Comparison of ENCODE assay signal across 27 cellular contexts in genomic region chr5:124456244-124456643, GRCh38.
"Had no signal": no experiment of that assay in that cellular context is flagged by ENCODE, and none has a peak within 500 bp of the region (broad histone marks: within the 10 kb centered on the region; RNA-seq: fewer than 3 reads in every experiment).

No MANE protein-coding gene starts in this region.

- H3K4me1 Mint-ChIP-seq: T-helper 17 cell had no signal

- H3K4me1 ChIP-seq: pancreas, psoas muscle, uterus had no signal

- H3K9me3 Mint-ChIP-seq: activated T-helper 2 cell treated with anti-CD3 and anti-CD28 coated beads, Interferon-gamma antibody, Interleukin-2, Interleukin-4, amounts not matched to agents 10 μg/mL and 5 μg/mL and 100 μg/mL, durations not matched to agents 14 hours and 24 hours and 36 hours had no signal

- H3K27ac ChIP-seq: gastroesophageal sphincter, heart left ventricle, pancreas, psoas muscle, right atrium auricular region, uterus had no signal

- H3K4me3 Mint-ChIP-seq: activated B cell treated with CpG ODN at 0.5 μM for 24 hours; activated CD4-positive, alpha-beta T cell treated with anti-CD3 and anti-CD28 coated beads for 36 hours; activated naive CD8-positive, alpha-beta T cell treated with anti-CD3 and anti-CD28 coated beads for 36 hours; activated T-cell treated with anti-CD3 and anti-CD28 coated beads, Interleukin-2, amount 50 U/mL, for 4 hours; dendritic cell treated with granulocyte-macrophage colony-stimulating factor and Interleukin-4, amounts not matched to agents 40 ng/mL and 50 ng/mL, for 4 days; memory B cell; nephron progenitor cell; stimulated activated naive B cell treated with anti-CD40 and anti-IgM and Interleukin-4, amounts not matched to agents 10 μg/mL and 1 μg/mL and 100 μg/mL, for 72 hours; T-helper 17 cell had no signal

- H3K9me3 ChIP-seq: pancreas, psoas muscle, right atrium auricular region, uterus had no signal

- H3K27me3 ChIP-seq: gastroesophageal sphincter, heart left ventricle, pancreas, right atrium auricular region, uterus had no signal

- H3K36me3 Mint-ChIP-seq: activated naive CD8-positive, alpha-beta T cell treated with anti-CD3 and anti-CD28 coated beads for 36 hours had no signal

- H3K36me3 ChIP-seq: gastroesophageal sphincter, heart left ventricle, pancreas, right atrium auricular region, uterus had no signal

- DNase-seq: activated B cell treated with CpG ODN at 0.5 μM for 24 hours; activated CD4-positive, alpha-beta T cell treated with anti-CD3 and anti-CD28 coated beads for 36 hours; activated CD4-positive, alpha-beta T cell treated with anti-CD3 and anti-CD28 coated beads, Interleukin-2, amount 50 U/mL, for 48 hours; activated CD8-positive, alpha-beta memory T cell treated with anti-CD3 and anti-CD28 coated beads, Interleukin-2, amount 50 U/mL, for 48 hours; activated naive CD4-positive, alpha-beta T cell treated with Interleukin-2 at 50 U/mL for 16 hours; activated naive CD8-positive, alpha-beta T cell treated with anti-CD3 and anti-CD28 coated beads for 36 hours; activated T-cell treated with anti-CD3 and anti-CD28 coated beads, Interleukin-2, amount 50 U/mL, for 4 hours; amniotic stem cell; cerebellar nuclear complex; effector CD4-positive, alpha-beta T cell; heart left ventricle; left colon; nephron progenitor cell; pancreas; psoas muscle; stimulated activated CD4-positive, alpha-beta T cell treated with anti-CD3 and anti-CD28 coated beads, Interleukin-2, amount 100 ng/mL, for 24 hours; stimulated activated naive B cell treated with anti-CD40 and anti-IgM and Interleukin-4, amounts not matched to agents 10 μg/mL and 1 μg/mL and 100 μg/mL, for 72 hours; T-helper 17 cell; uterus had no signal

- FAIRE-seq: bronchial epithelial cell, endometrium, keratinocyte, pancreas had no signal

- H3K27ac Mint-ChIP-seq: activated B cell treated with CpG ODN at 0.5 μM for 24 hours; activated CD4-positive, alpha-beta T cell treated with anti-CD3 and anti-CD28 coated beads for 36 hours; activated naive CD8-positive, alpha-beta T cell treated with anti-CD3 and anti-CD28 coated beads for 36 hours; activated T-helper 2 cell treated with anti-CD3 and anti-CD28 coated beads, Interferon-gamma antibody, Interleukin-2, Interleukin-4, amounts not matched to agents 10 μg/mL and 5 μg/mL and 100 μg/mL, durations not matched to agents 14 hours and 24 hours and 36 hours; dendritic cell treated with granulocyte-macrophage colony-stimulating factor and Interleukin-4, amounts not matched to agents 40 ng/mL and 50 ng/mL, for 4 days; memory B cell; nephron progenitor cell; T-helper 17 cell had no signal

- H3K27me3 Mint-ChIP-seq: activated B cell treated with CpG ODN at 0.5 μM for 24 hours; dendritic cell treated with granulocyte-macrophage colony-stimulating factor and Interleukin-4, amounts not matched to agents 40 ng/mL and 50 ng/mL, for 4 days; memory B cell; stimulated activated naive B cell treated with anti-CD40 and anti-IgM and Interleukin-4, amounts not matched to agents 10 μg/mL and 1 μg/mL and 100 μg/mL, for 72 hours; T-helper 17 cell had no signal

- H3K4me3 ChIP-seq: gastroesophageal sphincter, heart left ventricle, pancreas, psoas muscle, right atrium auricular region, uterus had no signal
